18 cellular contexts compared by ENCODE assay signal in genomic region chr12:93156091-93156490, GRCh38.
DNase-seq lines count a peak whose midpoint lies in the region; ATAC-seq and TF ChIP-seq lines count a peak whose summit lies in the region.
"Had no signal": no experiment of that assay in that cellular context is flagged by ENCODE, and none has a peak within 500 bp of the region (broad histone marks: within the 10 kb centered on the region; RNA-seq: fewer than 3 reads in every experiment).

No MANE protein-coding gene starts in this region.

- no peak for TF ChIP-seq CTCF in VCaP (conservative IDR thresholded peaks at IDR 0.05)
- no peak for TF ChIP-seq CTCF in gastrocnemius medialis (IDR thresholded peaks at IDR 0.05 in 4 of 5, conservative IDR thresholded peaks at IDR 0.05 in 1 of 5)

- in situ Hi-C loops in gastrocnemius medialis (cut with MboI; ENCODE audit: low sequenced_read_pairs in 4 of 4): no loop called here

- no peak for ATAC-seq in gastrocnemius medialis

- peak overlapping the region; percentile 88 for H3K27ac ChIP-seq in VCaP
- H3K27ac ChIP-seq in gastrocnemius medialis: no peak overlapping the region
- H3K27ac ChIP-seq: esophagus squamous epithelium, ovary, upper lobe of left lung had no signal

- intact Hi-C loops in gastrocnemius medialis (cut with DNase I; ENCODE audit: low total_unique reads): no loop called here

- H3K4me1 ChIP-seq in gastrocnemius medialis: no peaks in the 10 kb centered on the region
- H3K4me1 ChIP-seq: upper lobe of left lung had no signal

- DNase-seq in Ammon's horn (ENCODE audit: low spot score): peak; percentile 67
- DNase-seq in NCI-H1417 treated with DMSO at 0.1 percent for 48 hours (lab: John Stamatoyannopoulos, UW): peak; percentile 85
- peak; percentile 74 for DNase-seq in medulla oblongata (ENCODE audit: extremely low spot score)
- no peak for DNase-seq in activated CD4-positive, alpha-beta T cell treated with anti-CD3 and anti-CD28 coated beads, Interleukin-2, amount 50 U/mL, for 48 hours
- no peak for DNase-seq in HuH-7.5 (ENCODE audit: low spot score)
- no peak for DNase-seq in gastrocnemius medialis
- DNase-seq in AG20443 (ENCODE audit: low spot score): no peak
- DNase-seq: activated CD4-positive, CD25-positive, alpha-beta regulatory T cell treated with anti-CD3 and anti-CD28 coated beads, Interleukin-2, amount 50 U/mL, for 72 hours; activated T-cell treated with anti-CD3 and anti-CD28 coated beads, Interleukin-2, amount 50 U/mL, for 1 hour; esophagus squamous epithelium; IMR-90; NCI-H2171; ovary; Peyer's patch; stimulated activated CD4-positive, alpha-beta T cell treated with anti-CD3 and anti-CD28 coated beads, Interleukin-15, amount 100 ng/mL, for 24 hours; T-helper 1 cell; upper lobe of left lung had no signal

- H3K27me3 ChIP-seq in gastrocnemius medialis: no peaks in the 10 kb centered on the region
- H3K27me3 ChIP-seq: esophagus squamous epithelium, ovary, Peyer's patch, upper lobe of left lung had no signal

- H3K4me3 ChIP-seq in gastrocnemius medialis: no peak overlapping the region
- H3K4me3 ChIP-seq: esophagus squamous epithelium, ovary, Peyer's patch, upper lobe of left lung had no signal

- H3K36me3 ChIP-seq in gastrocnemius medialis: no peaks in the 10 kb centered on the region
- H3K36me3 ChIP-seq: esophagus squamous epithelium, ovary, Peyer's patch, upper lobe of left lung had no signal

- TF ChIP-seq POLR2A in gastrocnemius medialis (IDR thresholded peaks at IDR 0.05): no peak

- H3K9me3 ChIP-seq in gastrocnemius medialis: no peaks in the 10 kb centered on the region
- H3K9me3 ChIP-seq: ovary, Peyer's patch had no signal

Comparison
In these comparisons a context has a peak if more than half of its experiments do, and no peak if none do; other contexts are left out.
1. DNase-seq: peak in Ammon's horn (single experiment), NCI-H1417 treated with DMSO at 0.1 percent for 48 hours (single experiment) and medulla oblongata (single experiment); none in activated CD4-positive, alpha-beta T cell treated with anti-CD3 and anti-CD28 coated beads, Interleukin-2, amount 50 U/mL, for 48 hours (0 of 2), HuH-7.5 (single experiment), gastrocnemius medialis (0 of 2) and AG20443 (single experiment).